ENCODE assay signal across 14 cellular contexts in genomic region chr3:158773845-158774542, GRCh38. TPM values are rescaled to one million over a fixed set of nuclear protein-coding genes. Genes with fewer than 3 reads are reported as not detected.
DNase-seq lines count a peak whose midpoint lies in the region; ATAC-seq and TF ChIP-seq lines count a peak whose summit lies in the region.
"Had no signal": no experiment of that assay in that cellular context is flagged by ENCODE, and none has a peak within 500 bp of the region (broad histone marks: within the 10 kb centered on the region; RNA-seq: fewer than 3 reads in every experiment).

No MANE protein-coding gene starts in this region.

- H3K9me3 ChIP-seq in Loucy (ENCODE audit: insufficient read depth, low read depth, low read length): no peaks in the 10 kb centered on the region
- no peaks in the 10 kb centered on the region for H3K9me3 ChIP-seq in right cardiac atrium (ENCODE audit: control insufficient read depth, low read length)

- H3K27me3 Mint-ChIP-seq in chondrocyte (ENCODE audit: low read depth): no peaks in the 10 kb centered on the region
- H3K27me3 Mint-ChIP-seq: dendritic cell treated with granulocyte-macrophage colony-stimulating factor and Interleukin-4, amounts not matched to agents 40 ng/mL and 50 ng/mL, for 4 days had no signal

- H3K79me2 ChIP-seq in Loucy (ENCODE audit: insufficient read depth, low read length): no peaks in the 10 kb centered on the region

- H3K9ac ChIP-seq in Loucy (ENCODE audit: low read depth, low read length, poor library complexity, severe bottlenecking): no peak overlapping the region

- H3K27me3 ChIP-seq in Loucy (ENCODE audit: insufficient read depth, low read length, poor library complexity, severe bottlenecking) (no peaks in the 10 kb centered on the region), right cardiac atrium (ENCODE audit: control insufficient read depth, insufficient read depth) (no peaks in the 10 kb centered on the region)

- H3K27ac ChIP-seq in right cardiac atrium (ENCODE audit: low read length): no peak overlapping the region

- no peaks in the 10 kb centered on the region for H3K4me1 ChIP-seq in Loucy (ENCODE audit: insufficient read depth, low read length, poor library complexity, severe bottlenecking)
- H3K4me1 ChIP-seq in right cardiac atrium (ENCODE audit: control insufficient read depth, insufficient read depth, low read length): peaks cover 5% of the 10 kb centered on the region

- no peaks in the 10 kb centered on the region for H3K36me3 ChIP-seq in Loucy (ENCODE audit: insufficient read depth, low read length)

- 80% methylated on average over 5 of the region's 5 CpGs for WGBS in right cardiac atrium

- TF ChIP-seq CTCF in Loucy (conservative IDR thresholded peaks at IDR 0.05; ENCODE audit: low read length) (peak; percentile 43), chondrocyte (IDR thresholded peaks at IDR 0.05) (peak; percentile 17)

- DNase-seq in chondrocyte (ENCODE audit: low spot score): no peak
- no peak for DNase-seq in right cardiac atrium
- peak; percentile 60 for DNase-seq in stromal cell of bone marrow (ENCODE audit: low read depth)
- DNase-seq in activated CD8-positive, alpha-beta memory T cell treated with anti-CD3 and anti-CD28 coated beads for 24 hours: no peak
- DNase-seq in NOMO-1 treated with DMSO at 0.1 percent for 48 hours (lab: John Stamatoyannopoulos, UW; ENCODE audit: unreplicated experiment): no peak
- DNase-seq in GF-D8 (lab: John Stamatoyannopoulos, UW): no peak
- DNase-seq: foreskin melanocyte, NCI-H1436 treated with DMSO at 0.1 percent for 48 hours, NCI-H2227 treated with DMSO at 0.1 percent for 48 hours, occipital lobe had no signal

- H4K20me1 ChIP-seq in Loucy (ENCODE audit: insufficient read depth, low read length, poor library complexity, severe bottlenecking): no peaks in the 10 kb centered on the region

- H3K4me3 Mint-ChIP-seq in chondrocyte (ENCODE audit: unreplicated experiment): no peak overlapping the region
- H3K4me3 Mint-ChIP-seq: dendritic cell treated with granulocyte-macrophage colony-stimulating factor and Interleukin-4, amounts not matched to agents 40 ng/mL and 50 ng/mL, for 4 days had no signal

- H3K4me1 Mint-ChIP-seq in chondrocyte (ENCODE audit: low read depth): peaks cover 12% of the 10 kb centered on the region

- ATAC-seq in right cardiac atrium: peak; percentile 62 to 66

- peaks cover 3% of the 10 kb centered on the region for H3K9me3 Mint-ChIP-seq in chondrocyte (ENCODE audit: low read depth)
- H3K9me3 Mint-ChIP-seq: activated T-helper 2 cell treated with anti-CD3 and anti-CD28 coated beads, Interferon-gamma antibody, Interleukin-2, Interleukin-4, amounts not matched to agents 10 μg/mL and 5 μg/mL and 100 μg/mL, durations not matched to agents 14 hours and 24 hours and 36 hours; dendritic cell treated with granulocyte-macrophage colony-stimulating factor and Interleukin-4, amounts not matched to agents 40 ng/mL and 50 ng/mL, for 4 days had no signal

- no peak overlapping the region for H3K27ac Mint-ChIP-seq in chondrocyte (ENCODE audit: unreplicated experiment)
- H3K27ac Mint-ChIP-seq: activated T-helper 2 cell treated with anti-CD3 and anti-CD28 coated beads, Interferon-gamma antibody, Interleukin-2, Interleukin-4, amounts not matched to agents 10 μg/mL and 5 μg/mL and 100 μg/mL, durations not matched to agents 14 hours and 24 hours and 36 hours; dendritic cell treated with granulocyte-macrophage colony-stimulating factor and Interleukin-4, amounts not matched to agents 40 ng/mL and 50 ng/mL, for 4 days had no signal

- intact Hi-C loops in right cardiac atrium (cut with DNase I): no loop called here

- no peaks in the 10 kb centered on the region for H3F3A ChIP-seq in Loucy (ENCODE audit: low read depth)

- no peaks in the 10 kb centered on the region for H3K9me2 ChIP-seq in Loucy (replicated peaks; ENCODE audit: low read depth, low read length)

- H2AFZ ChIP-seq in Loucy (ENCODE audit: low read length): no peak overlapping the region

- peaks cover 2% of the 10 kb centered on the region for H3K36me3 Mint-ChIP-seq in chondrocyte (ENCODE audit: low read depth)

- H3K4me2 ChIP-seq in Loucy (ENCODE audit: low read depth, low read length, poor library complexity, severe bottlenecking): no peak overlapping the region

- H3K4me3 ChIP-seq in Loucy (ENCODE audit: low read length, poor library complexity, severe bottlenecking) (no peak overlapping the region), right cardiac atrium (ENCODE audit: low read length) (no peak overlapping the region)

RNA-seq across cellular contexts. Expression of gene MFSD1, which starts 27.9 kb away (rescaled TPM):
- total RNA-seq in chondrocyte: 52.8 to 67.9 TPM (median 53.9 TPM) in 3 replicates
- 10 to 100 TPM; 33.7 to 50.8 (median 35.5) TPM for total RNA-seq in right cardiac atrium
- 21.9 TPM for polyA plus RNA-seq in right cardiac atrium

RNA-seq across cellular contexts. Expression of gene RARRES1, which starts 41.7 kb away (rescaled TPM):
- total RNA-seq in chondrocyte (0.95 to 1.3 TPM (median 0.99 TPM) in 3 replicates), right cardiac atrium (100 to 1,000 TPM in 1 of 4 donors, 10 to 100 TPM in 3; 32.1 to 149 (median 75.0) TPM)
- polyA plus RNA-seq in right cardiac atrium: 25.5 TPM
- total RNA-seq: activated CD8-positive, alpha-beta memory T cell treated with anti-CD3 and anti-CD28 coated beads for 36 hours had no signal

Comparison
In these comparisons a context has a peak if more than half of its experiments do, and no peak if none do; other contexts are left out.
1. RNA of gene RARRES1, which starts 41.7 kb away (total RNA-seq): 32.1 to 149 TPM in right cardiac atrium; 0.95 to 1.3 TPM in chondrocyte; every median in the first group is over 10 times any median in the second.